ENCODE assay signal across 33 cellular contexts in the genomic region with DNA sequence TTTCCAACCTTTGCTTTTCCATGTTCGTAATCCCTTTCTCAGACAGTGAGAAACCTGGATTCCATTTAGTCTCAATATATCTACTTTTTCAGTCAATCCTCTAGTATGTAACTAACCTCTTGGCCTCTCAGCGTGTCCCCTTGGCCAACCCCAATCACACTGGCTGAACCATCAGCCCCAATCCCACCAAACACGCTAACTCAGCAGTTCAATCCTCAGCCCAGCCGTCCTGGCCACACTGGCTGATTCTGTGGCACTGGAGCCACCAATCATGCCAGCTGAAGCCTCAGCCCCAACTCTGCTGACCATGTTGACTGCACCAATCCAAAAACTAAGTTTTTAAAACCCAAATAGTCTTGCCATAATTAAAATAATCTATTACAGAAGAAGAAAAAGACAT.
"Had no signal": no experiment of that assay in that cellular context is flagged by ENCODE, and none has a peak within 500 bp of the region (broad histone marks: within the 10 kb centered on the region; RNA-seq: fewer than 3 reads in every experiment).

No MANE protein-coding gene starts in this region.

- H3K9me3 ChIP-seq: adrenal gland, body of pancreas, breast epithelium had no signal

- H3K27ac ChIP-seq: adrenal gland, body of pancreas, brain microvascular endothelial cell, breast epithelium, VCaP had no signal

- ATAC-seq: activated CD8-positive, alpha-beta T cell treated with anti-CD3 and anti-CD28 coated beads for 36 hours; activated naive CD4-positive, alpha-beta T cell treated with anti-CD3 and anti-CD28 coated beads, Interleukin-2, amount 50 U/mL, for 72 hours; activated T-cell treated with anti-CD3 and anti-CD28 coated beads, Interleukin-2, amount 50 U/mL, for 4 hours; activated T-cell treated with anti-CD3 and anti-CD28 coated beads, Interleukin-2, amount 50 U/mL, for 72 hours; activated T-helper 17 cell treated with anti-CD3 and anti-CD28 coated beads, Interleukin-2, amount 50 U/mL, for 72 hours; body of pancreas had no signal

- H3K36me3 ChIP-seq: adrenal gland, brain microvascular endothelial cell, breast epithelium had no signal

- DNase-seq: activated B cell treated with CpG ODN at 0.5 μM for 24 hours; activated CD4-positive, alpha-beta memory T cell treated with anti-CD3 and anti-CD28 coated beads for 36 hours; activated CD4-positive, alpha-beta T cell treated with anti-CD3 and anti-CD28 coated beads for 4 hours; activated CD4-positive, alpha-beta T cell treated with anti-CD3 and anti-CD28 coated beads, Interleukin-2, amount 10 ng/mL, durations not matched to agents 24 days and 14 days; activated CD4-positive, alpha-beta T cell treated with anti-CD3 and anti-CD28 coated beads, Interleukin-2, amount 50 U/mL, for 1 hour; activated CD4-positive, alpha-beta T cell treated with anti-CD3 and anti-CD28 coated beads, Interleukin-2, amount 50 U/mL, for 4 hours; activated CD4-positive, CD25-positive, alpha-beta regulatory T cell treated with anti-CD3 and anti-CD28 coated beads, Interleukin-2, amount 50 U/mL, for 72 hours; activated CD8-positive, alpha-beta memory T cell treated with anti-CD3 and anti-CD28 coated beads, Interleukin-2, amount 50 U/mL, for 4 hours; activated CD8-positive, alpha-beta T cell treated with anti-CD3 and anti-CD28 coated beads for 36 hours; activated effector memory CD4-positive, alpha-beta T cell treated with anti-CD3 and anti-CD28 coated beads, Interleukin-2, amount 50 U/mL, for 16 hours; activated gamma-delta T cell treated with Interleukin-2 at 50 U/mL for 16 hours; activated naive CD4-positive, alpha-beta T cell; activated naive CD4-positive, alpha-beta T cell treated with anti-CD3 and anti-CD28 coated beads for 36 hours; activated naive CD4-positive, alpha-beta T cell treated with anti-CD3 and anti-CD28 coated beads, Interleukin-2, amount 50 U/mL, for 16 hours; activated naive CD8-positive, alpha-beta T cell treated with anti-CD3 and anti-CD28 coated beads for 36 hours; activated T-cell treated with anti-CD3 and anti-CD28 coated beads for 4 hours; activated T-cell treated with anti-CD3 and anti-CD28 coated beads, Interleukin-2, amount 50 U/mL, for 1 hour; activated T-cell treated with anti-CD3 and anti-CD28 coated beads, Interleukin-2, amount 50 U/mL, for 4 hours; activated T-cell treated with anti-CD3 and anti-CD28 coated beads, Interleukin-2, amount 50 U/mL, for 72 hours; adrenal gland; amniotic stem cell; aorta; body of pancreas; brain microvascular endothelial cell; central memory CD4-positive, alpha-beta T cell; T-helper 1 cell; T-helper 2 cell; T-helper 9 cell had no signal

- H3K27me3 ChIP-seq: adrenal gland, body of pancreas, brain microvascular endothelial cell, breast epithelium had no signal

- H3K4me1 ChIP-seq: adrenal gland, body of pancreas, breast epithelium had no signal

- FAIRE-seq: astrocyte had no signal

- H3K4me3 ChIP-seq: adrenal gland, body of pancreas, breast epithelium had no signal
